ENCODE assay signal across 19 cellular contexts in genomic region chr9:134732392-134733110, GRCh38.
A peak's percentile ranks its signal among the peaks of the same experiment; 100 is the strongest.
DNase-seq lines count a peak whose midpoint lies in the region; ATAC-seq and TF ChIP-seq lines count a peak whose summit lies in the region.
"Had no signal": no experiment of that assay in that cellular context is flagged by ENCODE, and none has a peak within 500 bp of the region (broad histone marks: within the 10 kb centered on the region; RNA-seq: fewer than 3 reads in every experiment).

No MANE protein-coding gene starts in this region.

- H3K4me3 ChIP-seq in AG10803 (ENCODE audit: low read length) (no peak overlapping the region), duodenal mucosa (ENCODE audit: low read depth in 1 of 2, low read length in 2 of 2) (no peak overlapping the region), right cardiac atrium (ENCODE audit: low read length) (no peak overlapping the region), sigmoid colon (no peak overlapping the region)
- H3K4me3 ChIP-seq: coronary artery had no signal

- 66% methylated on average over 26 of the region's 26 CpGs for WGBS in right cardiac atrium
- WGBS in sigmoid colon, 2 donors, result 61 to 71% methylated on average over 26 of the region's 26 CpGs

- intact Hi-C loops in right cardiac atrium (cut with DNase I) (loop anchor here in 1 of 4 donors (10.0 kb wide), 1 partner anchor 558 kb away; no protein-coding TSS in a partner anchor), sigmoid colon (cut with DNase I) (loop anchor here (10.0 kb wide), 1 partner anchor 408 kb away; the partner anchor contains the start of gene RXRA)

- TF ChIP-seq POLR2A in sigmoid colon (IDR thresholded peaks at IDR 0.05), result no peak

- no peaks in the 10 kb centered on the region for H3K36me3 ChIP-seq in duodenal mucosa (ENCODE audit: control insufficient read depth in 1 of 2, insufficient read depth in 2 of 2, low read length in 2 of 2)
- peaks cover 0 to 16% (median 2%) of the 10 kb centered on the region in 4 donors for H3K36me3 ChIP-seq in sigmoid colon

- peaks cover 3 to 6% of the 10 kb centered on the region in 2 donors for H3K4me1 ChIP-seq in duodenal mucosa (ENCODE audit: control insufficient read depth in 1 of 2, insufficient read depth in 2 of 2, low read length in 2 of 2)
- H3K4me1 ChIP-seq in right cardiac atrium (ENCODE audit: control insufficient read depth, insufficient read depth, low read length), result no peaks in the 10 kb centered on the region
- peaks cover 0 to 78% (median 68%) of the 10 kb centered on the region in 4 donors for H3K4me1 ChIP-seq in sigmoid colon

- DNase-seq in AG10803 (ENCODE audit: low read depth) (peak; percentile 43), right cardiac atrium (peak in 1 of 3 donors; percentile 74), sigmoid colon (peak; percentile 88), NCI-H2029 (lab: John Stamatoyannopoulos, UW) (no peak), KG1 (lab: John Stamatoyannopoulos, UW) (no peak)
- DNase-seq: activated CD4-positive, alpha-beta T cell treated with anti-CD3 and anti-CD28 coated beads for 48 hours; foreskin melanocyte; kidney glomerular epithelial cell; NCI-H1436; NCI-H2171; nephron progenitor cell; SHP77; stimulated activated CD4-positive, alpha-beta T cell treated with anti-CD3 and anti-CD28 coated beads, Interleukin-4, amount 100 ng/mL, for 4 hours; stimulated activated naive CD8-positive, alpha-beta T cell treated with anti-CD3 and anti-CD28 coated beads, Interleukin-15, amount 100 ng/mL, for 72 hours had no signal

- ATAC-seq in right cardiac atrium, result peak; percentile 22 to 25
- ATAC-seq in HG03460 (IDR thresholded peaks at IDR 0.05; ENCODE audit: unreplicated experiment), result no peak
- no peak for ATAC-seq in HG03521 (IDR thresholded peaks at IDR 0.05; ENCODE audit: unreplicated experiment)
- ATAC-seq: stimulated activated naive CD8-positive, alpha-beta T cell treated with anti-CD3 and anti-CD28 coated beads, Interleukin-15, amount 100 ng/mL, for 72 hours had no signal

- TF ChIP-seq EP300 in sigmoid colon (IDR thresholded peaks at IDR 0.05), result peak; percentile 63 to 91 (median 75)

- no peak for TF ChIP-seq CTCF in AG10803 (conservative IDR thresholded peaks at IDR 0.05; ENCODE audit: low read length)
- TF ChIP-seq CTCF in sigmoid colon (IDR thresholded peaks at IDR 0.05), result no peak

- no peaks in the 10 kb centered on the region for H3K27me3 ChIP-seq in duodenal mucosa (ENCODE audit: control insufficient read depth in 1 of 2, insufficient read depth in 2 of 2, low read length in 2 of 2)
- H3K27me3 ChIP-seq in right cardiac atrium (ENCODE audit: control insufficient read depth, insufficient read depth), result no peaks in the 10 kb centered on the region
- no peaks in the 10 kb centered on the region for H3K27me3 ChIP-seq in sigmoid colon

- H3K9me3 ChIP-seq in duodenal mucosa (ENCODE audit: control insufficient read depth in 1 of 2, low read length in 2 of 2) (no peaks in the 10 kb centered on the region), right cardiac atrium (ENCODE audit: control insufficient read depth, low read length) (no peaks in the 10 kb centered on the region), sigmoid colon (no peaks in the 10 kb centered on the region)

- no peak overlapping the region for H3K9ac ChIP-seq in duodenal mucosa (ENCODE audit: low read depth in 1 of 2, low read length in 2 of 2)

- H3K27ac ChIP-seq in duodenal mucosa (ENCODE audit: low read depth, low read length), result peak overlapping the region; percentile 10
- no peak overlapping the region for H3K27ac ChIP-seq in right cardiac atrium (ENCODE audit: low read length)
- peak overlapping the region; percentile 73 to 93 (median 82) for H3K27ac ChIP-seq in sigmoid colon
- H3K27ac ChIP-seq: C4-2B had no signal

Comparison
In these comparisons a context has a peak if more than half of its experiments do, and no peak if none do; other contexts are left out.
1. DNase-seq: peak in AG10803 (single experiment) and sigmoid colon (single experiment); none in NCI-H2029 (single experiment) and KG1 (single experiment).
2. ATAC-seq: peak in right cardiac atrium (2 of 2); none in HG03460 (single experiment) and HG03521 (single experiment).